In genomic region chr19:18152817-18153554, GRCh38 we compare ENCODE assay signal across 8 cellular contexts. TPM values are rescaled to one million over a fixed set of nuclear protein-coding genes. Genes with fewer than 3 reads are reported as not detected.
DNase-seq lines count a peak whose midpoint lies in the region; ATAC-seq, FAIRE-seq and TF ChIP-seq lines count a peak whose summit lies in the region.

Gene PIK3R2, plus strand, starts transcription at chr19:18153163. Its CDS starts 2,717 bp downstream, at chr19:18155880.

- peaks cover 9% of the 10 kb centered on the region for H3K36me3 Mint-ChIP-seq in activated naive CD4-positive, alpha-beta T cell treated with anti-CD3 and anti-CD28 coated beads, Interleukin-2, amount 10 ng/mL, durations not matched to agents 7 days and 5 days

- H3K4me3 ChIP-seq in SK-N-SH (ENCODE audit: low read depth in 2 of 2, low read length in 1 of 2) (peak within 1 kb of the TSS; percentile 89 to 93), neuron (ENCODE audit: low read length) (peak within 1 kb of the TSS; percentile 91)

- H3K36me3 ChIP-seq in SK-N-SH (replicated peaks in 1 of 2; ENCODE audit: control insufficient read depth in 1 of 2, insufficient read depth in 2 of 2, low read length in 1 of 2): peaks cover 0 to 20% of the 10 kb centered on the region in 2 experiments
- H3K36me3 ChIP-seq in neuron (ENCODE audit: insufficient read depth, low read length): peaks cover 5% of the 10 kb centered on the region

- CTCF ChIA-PET in SK-N-SH (lab: Yijun Ruan, JAX): interaction anchor here (0.5 to 2.6 kb wide), 14 partner anchors 8 to 220 kb away, joined by 3 to 18 read pairs (median 4); partner anchors contain the start of gene CCDC124
- CTCF ChIA-PET in activated naive CD4-positive, alpha-beta T cell treated with anti-CD3 and anti-CD28 coated beads, Interleukin-2, amount 10 ng/mL, durations not matched to agents 7 days and 5 days (lab: Charles Lee): interaction anchor here (0.6 to 3.1 kb wide), 7 partner anchors 7 to 145 kb away, joined by 3 to 27 read pairs (median 8); partner anchors contain the start of gene ARRDC2

- H3K4me1 ChIP-seq in SK-N-SH (ENCODE audit: control insufficient read depth in 1 of 2, insufficient read depth in 2 of 2, low read depth in 1 of 2, low read length in 1 of 2) (peaks cover 17 to 44% of the 10 kb centered on the region in 2 experiments; a peak in 2 of 4 replicates), neuron (ENCODE audit: insufficient read depth, low read length) (peaks cover 23% of the 10 kb centered on the region)

- H3F3A ChIP-seq in SK-N-SH (replicated peaks; ENCODE audit: insufficient read depth): peaks cover 12% of the 10 kb centered on the region

- no peaks in the 10 kb centered on the region for H3K9me2 ChIP-seq in SK-N-SH

- 0% methylated on average over 16 of the region's 86 CpGs for WGBS in SK-N-SH (ENCODE audit: low lambda C conversion rate)

- TF ChIP-seq RAD21 in SK-N-SH (IDR thresholded peaks at IDR 0.05; ENCODE audit: low read length): no peak

- DNase-seq in GM04504 (ENCODE audit: low read depth) (peak; percentile 98), NCI-H1092 (lab: John Stamatoyannopoulos, UW) (peak; percentile 100), SK-N-SH (peak; percentile 98), frontal cortex (ENCODE audit: low spot score in 2 of 2) (peak; percentile 98 to 100), stromal cell of bone marrow (ENCODE audit: low read depth) (peak; percentile 96)
- peak; percentile 100 for DNase-seq in activated naive CD4-positive, alpha-beta T cell treated with anti-CD3 and anti-CD28 coated beads, Interleukin-2, amount 10 ng/mL, durations not matched to agents 7 days and 5 days

- H3K27ac Mint-ChIP-seq in activated naive CD4-positive, alpha-beta T cell treated with anti-CD3 and anti-CD28 coated beads, Interleukin-2, amount 10 ng/mL, durations not matched to agents 7 days and 5 days: peak within 1 kb of the TSS; percentile 98

- H3K9me3 ChIP-seq in SK-N-SH (no peaks in the 10 kb centered on the region), neuron (ENCODE audit: low read length) (no peaks in the 10 kb centered on the region)

- peaks cover 30% of the 10 kb centered on the region for H3K4me1 Mint-ChIP-seq in activated naive CD4-positive, alpha-beta T cell treated with anti-CD3 and anti-CD28 coated beads, Interleukin-2, amount 10 ng/mL, durations not matched to agents 7 days and 5 days

- peak within 1 kb of the TSS; percentile 94 for H3K9ac ChIP-seq in SK-N-SH

- no peak for TF ChIP-seq CTCF in SK-N-SH (IDR thresholded peaks at IDR 0.05)

- peak within 1 kb of the TSS; percentile 97 for H3K4me2 ChIP-seq in SK-N-SH

- H3K27me3 Mint-ChIP-seq in activated naive CD4-positive, alpha-beta T cell treated with anti-CD3 and anti-CD28 coated beads, Interleukin-2, amount 10 ng/mL, durations not matched to agents 7 days and 5 days: no peaks in the 10 kb centered on the region

- no peak for TF ChIP-seq EP300 in SK-N-SH (IDR thresholded peaks at IDR 0.05; ENCODE audit: borderline replicate concordance in 1 of 2, low read depth in 1 of 2, low read length in 1 of 2)

- no peaks in the 10 kb centered on the region for H3K27me3 ChIP-seq in SK-N-SH (ENCODE audit: insufficient read depth)
- no peaks in the 10 kb centered on the region for H3K27me3 ChIP-seq in neuron (ENCODE audit: insufficient read depth, low read length)

- FAIRE-seq in frontal cortex (lab: Jason Lieb, UNC): no peak

- POLR2A ChIA-PET in SK-N-SH (lab: Yijun Ruan, JAX): interaction anchor here (0.6 to 2.1 kb wide), 3 partner anchors 11 to 293 kb away, joined by 3 to 6 read pairs (median 3); partner anchors contain the start of gene RPL18A

- H3K4me3 Mint-ChIP-seq in activated naive CD4-positive, alpha-beta T cell treated with anti-CD3 and anti-CD28 coated beads, Interleukin-2, amount 10 ng/mL, durations not matched to agents 7 days and 5 days: peak within 1 kb of the TSS; percentile 80

- no peaks in the 10 kb centered on the region for H3K9me3 Mint-ChIP-seq in activated naive CD4-positive, alpha-beta T cell treated with anti-CD3 and anti-CD28 coated beads, Interleukin-2, amount 10 ng/mL, durations not matched to agents 7 days and 5 days

- peaks cover 45% of the 10 kb centered on the region for H3K79me2 ChIP-seq in SK-N-SH (ENCODE audit: insufficient read depth)

- H2AFZ ChIP-seq in SK-N-SH (ENCODE audit: low read depth): peak within 1 kb of the TSS; percentile 92
- H2AFZ ChIP-seq in neuron (ENCODE audit: low read depth, low read length): peak within 1 kb of the TSS; percentile 21

- peak within 1 kb of the TSS; percentile 98 to 99 for H3K27ac ChIP-seq in SK-N-SH (ENCODE audit: low read depth in 2 of 2, low read length in 1 of 2)

- peak; percentile 74 for ATAC-seq in HG02610 (IDR thresholded peaks at IDR 0.05; ENCODE audit: unreplicated experiment)

- peaks cover 5% of the 10 kb centered on the region; the same call in 1 of the 2 replicates for H4K20me1 ChIP-seq in SK-N-SH (ENCODE audit: insufficient read depth)

TF ChIP-seq in SK-N-SH, 30 proteins besides CTCF, POLR2A, EP300 and RAD21:
- peak; percentile 53; the same call in 1 of the 2 replicates for TF ChIP-seq ELF1 (IDR thresholded peaks at IDR 0.05)
- TF ChIP-seq TAF1 (IDR thresholded peaks at IDR 0.05; ENCODE audit: borderline replicate concordance, low read depth, low read length): no peak
- TF ChIP-seq MAX (IDR thresholded peaks at IDR 0.05; ENCODE audit: low read depth): peak; percentile 36
- peak; percentile 99 for TF ChIP-seq CHD2 (IDR thresholded peaks at IDR 0.05; ENCODE audit: low read length, partially characterized antibody)
- TF ChIP-seq ZBTB33 (IDR thresholded peaks at IDR 0.05; ENCODE audit: borderline replicate concordance, low read depth): peak; percentile 96

RNA-seq across cellular contexts. Expression of gene PIK3R2, which starts in this region (rescaled TPM):
- polyA plus RNA-seq in SK-N-SH (2012; rRNA removed): 27.5 and 36.6 TPM in 2 replicates
- polyA plus RNA-seq in SK-N-SH (2012; cell fraction: cytosol; rRNA removed): 17.4 and 30.3 TPM in 2 replicates
- 52.1 and 53.0 TPM in 2 replicates for polyA plus RNA-seq in SK-N-SH (2012; cell fraction: nucleus; rRNA removed)
- total RNA-seq in frontal cortex: 24.9 TPM

Comparison
In these comparisons a context has a peak if more than half of its experiments do, and no peak if none do; other contexts are left out.
1. Peak in every context shown above with its lines: DNase-seq, ATAC-seq, H3K4me3 ChIP-seq and H3K27ac ChIP-seq.